ENCODE assay signal across 12 cellular contexts in genomic region chr6:52543729-52544324, GRCh38. TPM values are rescaled to one million over a fixed set of nuclear protein-coding genes. Genes with fewer than 3 reads are reported as not detected.
A peak's percentile ranks its signal among the peaks of the same experiment; 100 is the strongest.
DNase-seq lines count a peak whose midpoint lies in the region; ATAC-seq and TF ChIP-seq lines count a peak whose summit lies in the region.
"Had no signal": no experiment of that assay in that cellular context is flagged by ENCODE, and none has a peak within 500 bp of the region (broad histone marks: within the 10 kb centered on the region; RNA-seq: fewer than 3 reads in every experiment).

No MANE protein-coding gene starts in this region.

- H3K4me2 ChIP-seq in trophoblast cell (ENCODE audit: low read length), result no peak overlapping the region

- no peak overlapping the region for H2AFZ ChIP-seq in trophoblast cell (ENCODE audit: insufficient read depth, low read length, poor library complexity)

- H3K18ac ChIP-seq in trophoblast cell (ENCODE audit: low read length), result no peak overlapping the region

- no peak overlapping the region for H2BK12ac ChIP-seq in trophoblast cell (ENCODE audit: low read length)

- H3K14ac ChIP-seq in trophoblast cell (ENCODE audit: low read length), result no peak overlapping the region

- H3K4me3 ChIP-seq in heart right ventricle (no peak overlapping the region), trophoblast cell (ENCODE audit: low read depth, low read length) (no peak overlapping the region), esophagus squamous epithelium (no peak overlapping the region)
- H3K4me3 ChIP-seq: SK-N-MC had no signal

- no peak for TF ChIP-seq POLR2A in esophagus squamous epithelium (IDR thresholded peaks at IDR 0.05)

- no peaks in the 10 kb centered on the region for H3K9me3 Mint-ChIP-seq in activated T-helper 17 cell treated with anti-CD3 and anti-CD28 coated beads, Interleukin-2, amount 50 U/mL, for 72 hours
- H3K9me3 Mint-ChIP-seq: activated T-cell treated with anti-CD3 and anti-CD28 coated beads, Interleukin-2, amount 50 U/mL, for 24 hours had no signal

- H3K4me3 Mint-ChIP-seq in activated T-helper 17 cell treated with anti-CD3 and anti-CD28 coated beads, Interleukin-2, amount 50 U/mL, for 72 hours, result no peak overlapping the region
- H3K4me3 Mint-ChIP-seq: activated T-cell treated with anti-CD3 and anti-CD28 coated beads, Interleukin-2, amount 50 U/mL, for 24 hours had no signal

- no peak for TF ChIP-seq CTCF in heart right ventricle (IDR thresholded peaks at IDR 0.05)
- TF ChIP-seq CTCF in esophagus squamous epithelium (IDR thresholded peaks at IDR 0.05), result no peak

- H3K27ac ChIP-seq in heart right ventricle, result peak overlapping the region in 7 of 10 donors; percentile 6 to 55 (median 38)
- H3K27ac ChIP-seq in trophoblast cell (ENCODE audit: low read depth, low read length), result no peak overlapping the region
- peak overlapping the region in 2 of 4 donors; percentile 56 to 62 for H3K27ac ChIP-seq in esophagus squamous epithelium
- H3K27ac ChIP-seq: SK-N-MC had no signal

- H3K27ac Mint-ChIP-seq in activated T-helper 17 cell treated with anti-CD3 and anti-CD28 coated beads, Interleukin-2, amount 50 U/mL, for 72 hours, result no peak overlapping the region
- H3K27ac Mint-ChIP-seq: activated T-cell treated with anti-CD3 and anti-CD28 coated beads, Interleukin-2, amount 50 U/mL, for 24 hours had no signal

- H3K36me3 ChIP-seq in heart right ventricle, result no peaks in the 10 kb centered on the region
- no peaks in the 10 kb centered on the region for H3K36me3 ChIP-seq in trophoblast cell (ENCODE audit: control insufficient read depth in 1 of 2, insufficient read depth in 2 of 2, low read length in 2 of 2)
- no peaks in the 10 kb centered on the region for H3K36me3 ChIP-seq in esophagus squamous epithelium

- H3K23ac ChIP-seq in trophoblast cell (ENCODE audit: low read length), result no peak overlapping the region

- H3K4me1 Mint-ChIP-seq in activated T-helper 17 cell treated with anti-CD3 and anti-CD28 coated beads, Interleukin-2, amount 50 U/mL, for 72 hours, result peaks cover 16% of the 10 kb centered on the region

- H3K27me3 Mint-ChIP-seq in activated T-helper 17 cell treated with anti-CD3 and anti-CD28 coated beads, Interleukin-2, amount 50 U/mL, for 72 hours, result no peaks in the 10 kb centered on the region
- H3K27me3 Mint-ChIP-seq: activated T-cell treated with anti-CD3 and anti-CD28 coated beads, Interleukin-2, amount 50 U/mL, for 24 hours had no signal

- H3K9ac ChIP-seq in trophoblast cell (ENCODE audit: low read length), result no peak overlapping the region

- peaks cover 2% of the 10 kb centered on the region for H3K79me2 ChIP-seq in trophoblast cell (ENCODE audit: control insufficient read depth, insufficient read depth, low read length, poor library complexity)

- no peak overlapping the region for H2AK5ac ChIP-seq in trophoblast cell (ENCODE audit: low read length)

- no peak overlapping the region for H2BK5ac ChIP-seq in trophoblast cell (ENCODE audit: low read depth, low read length, poor library complexity)

- WGBS in heart right ventricle, 2 donors, result 37% methylated on average over 7 of the region's 7 CpGs
- WGBS in trophoblast cell (ENCODE audit: extremely low coverage, insufficient coverage, insufficient read length), result no CpG with 5 or more reads among the region's 7 CpGs
- 71 to 80% methylated on average over 3 to 6 of the region's 7 CpGs for WGBS in esophagus squamous epithelium, 2 donors

- no peak overlapping the region for H3K4ac ChIP-seq in trophoblast cell (ENCODE audit: low read depth, low read length)

- H3K79me1 ChIP-seq in trophoblast cell (ENCODE audit: low read length), result peaks cover 2% of the 10 kb centered on the region

- H3K27me3 ChIP-seq in heart right ventricle (no peaks in the 10 kb centered on the region), trophoblast cell (ENCODE audit: insufficient read depth, low read length) (no peaks in the 10 kb centered on the region), esophagus squamous epithelium (no peaks in the 10 kb centered on the region)

- no peak overlapping the region for H4K8ac ChIP-seq in trophoblast cell (ENCODE audit: low read depth, low read length)

- peaks cover 18 to 94% (median 76%) of the 10 kb centered on the region in 9 donors for H3K4me1 ChIP-seq in heart right ventricle
- H3K4me1 ChIP-seq in trophoblast cell (ENCODE audit: control insufficient read depth in 1 of 2, insufficient read depth in 2 of 2, low read length in 2 of 2), result peaks cover 16 to 25% of the 10 kb centered on the region in 2 experiments
- H3K4me1 ChIP-seq in esophagus squamous epithelium, result peaks cover 0 to 79% (median 26%) of the 10 kb centered on the region in 3 donors

- no peak overlapping the region for H2BK120ac ChIP-seq in trophoblast cell (ENCODE audit: insufficient read depth, low read length, poor library complexity)

- peak overlapping the region; percentile 2 for H4K91ac ChIP-seq in trophoblast cell (ENCODE audit: low read depth, low read length)

- peak in 6 of 8 donors; percentile 25 to 70 (median 46) for ATAC-seq in heart right ventricle
- ATAC-seq in activated T-helper 17 cell treated with anti-CD3 and anti-CD28 coated beads, Interleukin-2, amount 50 U/mL, for 72 hours (replicated peaks), result no peak

- H3K9me3 ChIP-seq in heart right ventricle (no peaks in the 10 kb centered on the region), trophoblast cell (ENCODE audit: insufficient read depth, low read depth, low read length) (no peaks in the 10 kb centered on the region), esophagus squamous epithelium (no peaks in the 10 kb centered on the region)

- peak; percentile 92 for DNase-seq in EL
- DNase-seq in SW 1271 (lab: John Stamatoyannopoulos, UW), result peak; percentile 42 to 85
- DNase-seq in heart right ventricle, result peak in 1 of 2 donors; percentile 40
- DNase-seq in trophoblast cell, result no peak
- no peak for DNase-seq in esophagus squamous epithelium (lab: John Stamatoyannopoulos, UW)
- DNase-seq in NCI-H69 (lab: John Stamatoyannopoulos, UW), result no peak
- DNase-seq in NK-92 treated with Interleukin-12 subunit alpha and Interleukin-12 subunit beta, amount 100 ng/mL, for 24 hours (lab: John Stamatoyannopoulos, UW), result no peak
- DNase-seq: activated T-cell treated with anti-CD3 and anti-CD28 coated beads, Interleukin-2, amount 50 U/mL, for 24 hours; effector CD4-positive, alpha-beta T cell; stimulated activated CD4-positive, alpha-beta T cell treated with anti-CD3 and anti-CD28 coated beads, Interleukin-2, amount 100 ng/mL, for 48 hours had no signal

- H4K12ac ChIP-seq in trophoblast cell (ENCODE audit: low read depth, low read length), result no peak overlapping the region

- intact Hi-C loops in heart right ventricle (cut with DNase I), result no loop called here
- intact Hi-C loops in esophagus squamous epithelium (cut with DNase I), result no loop called here

- H3K36me3 Mint-ChIP-seq in activated T-helper 17 cell treated with anti-CD3 and anti-CD28 coated beads, Interleukin-2, amount 50 U/mL, for 72 hours (ENCODE audit: low read depth), result no peaks in the 10 kb centered on the region

RNA-seq across cellular contexts. Expression of gene TRAM2, which starts 33.0 kb away (rescaled TPM):
- total RNA-seq in heart right ventricle, result 10 to 100 TPM in 7 of 10 donors, 1 to 10 TPM in 3; 7.9 to 17.3 (median 11.0) TPM
- 1 to 10 TPM; 5.0 to 7.2 TPM for polyA plus RNA-seq in heart right ventricle
- polyA plus RNA-seq in trophoblast cell (2013), result 30.3 and 31.3 TPM in 2 replicates
- total RNA-seq in esophagus squamous epithelium, result 1 to 10 TPM; 2.3 to 8.6 (median 5.3) TPM
- total RNA-seq in activated T-helper 17 cell treated with anti-CD3 and anti-CD28 coated beads, Interleukin-2, amount 50 U/mL, for 72 hours, result 1 to 10 TPM; 1.7 to 5.4 TPM

Comparison
In these comparisons a context has a peak if more than half of its experiments do, and no peak if none do; other contexts are left out.
1. DNase-seq: peak in EL (single experiment) and SW 1271 (2 of 2); none in trophoblast cell (0 of 2), esophagus squamous epithelium (single experiment), NCI-H69 (single experiment) and NK-92 treated with Interleukin-12 subunit alpha and Interleukin-12 subunit beta, amount 100 ng/mL, for 24 hours (single experiment).